8 cellular contexts compared by ENCODE assay signal in genomic region chr14:20454645-20455354, GRCh38. TPM values are rescaled to one million over a fixed set of nuclear protein-coding genes. Genes with fewer than 3 reads are reported as not detected.
DNase-seq lines count a peak whose midpoint lies in the region; ATAC-seq and TF ChIP-seq lines count a peak whose summit lies in the region.

APEX1 (plus strand) TSS chr14:20455226; CDS start chr14:20455646, 420 bp downstream.
OSGEP (minus strand) TSS chr14:20454812; CDS start chr14:20454683, 129 bp downstream.

- H3K9me3 Mint-ChIP-seq in activated T-cell treated with anti-CD3 and anti-CD28 coated beads, Interleukin-2, amount 50 U/mL, for 4 hours, result no peaks in the 10 kb centered on the region

- peaks cover 12% of the 10 kb centered on the region for H3K4me1 Mint-ChIP-seq in activated T-cell treated with anti-CD3 and anti-CD28 coated beads, Interleukin-2, amount 50 U/mL, for 4 hours (ENCODE audit: low read depth)

- peak; percentile 80 for ATAC-seq in GM21717 (IDR thresholded peaks at IDR 0.05; ENCODE audit: unreplicated experiment)
- ATAC-seq in activated T-cell treated with anti-CD3 and anti-CD28 coated beads, Interleukin-2, amount 50 U/mL, for 4 hours, result peak; percentile 84

- DNase-seq in DMS153 treated with DMSO at 0.1 percent for 48 hours (lab: John Stamatoyannopoulos, UW; ENCODE audit: unreplicated experiment), result peak; percentile 94
- DNase-seq in KBM-7, result peak; percentile 99
- peak; percentile 96 for DNase-seq in activated T-cell treated with anti-CD3 and anti-CD28 coated beads, Interleukin-2, amount 50 U/mL, for 4 hours
- DNase-seq in stimulated activated CD8-positive, alpha-beta memory T cell treated with anti-CD3 and anti-CD28 coated beads, Interleukin-7, amount 100 ng/mL, for 1 hour (ENCODE audit: low read depth in 2 of 2), result peak; percentile 93 to 94

- H3K36me3 ChIP-seq in esophagus (ENCODE audit: control insufficient read depth in 2 of 2, insufficient read depth in 2 of 2, low read length in 1 of 2), result peaks cover 26 to 27% of the 10 kb centered on the region in 2 donors
- peaks cover 14% of the 10 kb centered on the region for H3K36me3 ChIP-seq in mucosa of stomach (ENCODE audit: control insufficient read depth, insufficient read depth, low read length)

- no peaks in the 10 kb centered on the region for H3K27me3 Mint-ChIP-seq in activated T-cell treated with anti-CD3 and anti-CD28 coated beads, Interleukin-2, amount 50 U/mL, for 4 hours (ENCODE audit: low read depth)

- in situ Hi-C loops in KBM-7 (cut with MboI; ENCODE audit: low pct_unique_long_range_greater_than_20kb, low sequenced_read_pairs), result no loop called here

- H3K4me1 ChIP-seq in esophagus (ENCODE audit: control insufficient read depth in 2 of 2, insufficient read depth in 2 of 2, low read length in 1 of 2), result peaks cover 0 to 5% of the 10 kb centered on the region in 2 donors
- H3K4me1 ChIP-seq in mucosa of stomach (ENCODE audit: control insufficient read depth, insufficient read depth, low read length), result peaks cover 11% of the 10 kb centered on the region

- H3K9me3 ChIP-seq in esophagus (ENCODE audit: control insufficient read depth in 2 of 2, insufficient read depth in 1 of 2, low read depth in 1 of 2, low read length in 1 of 2) (no peaks in the 10 kb centered on the region), mucosa of stomach (ENCODE audit: control insufficient read depth, low read length) (no peaks in the 10 kb centered on the region)

- H3K4me3 Mint-ChIP-seq in activated T-cell treated with anti-CD3 and anti-CD28 coated beads, Interleukin-2, amount 50 U/mL, for 4 hours, result no peak within 1 kb of the TSS

- H3K27me3 ChIP-seq in esophagus (ENCODE audit: control insufficient read depth in 1 of 2, insufficient read depth in 2 of 2, low read length in 2 of 2) (no peaks in the 10 kb centered on the region), mucosa of stomach (ENCODE audit: control insufficient read depth, insufficient read depth, low read length) (no peaks in the 10 kb centered on the region)

- WGBS in esophagus, 2 donors, result 0 to 1% methylated on average over 44 of the region's 44 CpGs

- H3K36me3 Mint-ChIP-seq in activated T-cell treated with anti-CD3 and anti-CD28 coated beads, Interleukin-2, amount 50 U/mL, for 4 hours (ENCODE audit: insufficient read depth), result peaks cover 44% of the 10 kb centered on the region

- peak within 1 kb of the TSS; percentile 93 to 95 for H3K4me3 ChIP-seq in esophagus (ENCODE audit: low read depth in 1 of 2, low read length in 2 of 2)
- peak within 1 kb of the TSS; percentile 68 for H3K4me3 ChIP-seq in mucosa of stomach (ENCODE audit: low read length)

- H3K9ac ChIP-seq in mucosa of stomach (ENCODE audit: low read length), result peak within 1 kb of the TSS; percentile 69

- peak within 1 kb of the TSS; percentile 96 to 99 for H3K27ac ChIP-seq in esophagus (ENCODE audit: low read depth in 2 of 2, low read length in 1 of 2)

TF ChIP-seq in PFSK-1, 5 proteins besides CTCF, POLR2A, EP300 and RAD21:
- no peak for TF ChIP-seq SIN3A (IDR thresholded peaks at IDR 0.05; ENCODE audit: borderline replicate concordance, insufficient read depth, low read length)
- no peak for TF ChIP-seq REST (IDR thresholded peaks at IDR 0.05; ENCODE audit: insufficient read depth in 1 of 2, low read depth in 2 of 2, low read length in 2 of 2)
- TF ChIP-seq POLR2AphosphoS5 (IDR thresholded peaks at IDR 0.05; ENCODE audit: low read depth, low read length), result peak; percentile 38; the same call in 1 of the 2 replicates

RNA-seq across cellular contexts. Expression of gene APEX1, which starts in this region (rescaled TPM):
- polyA plus RNA-seq in PFSK-1 (2012; ENCODE audit: insufficient read length, low read depth), result 127 TPM
- 100 to 1,000 TPM; 265 to 309 (median 300) TPM for total RNA-seq in activated T-cell treated with anti-CD3 and anti-CD28 coated beads, Interleukin-2, amount 50 U/mL, for 4 hours
- 100 to 1,000 TPM in 1 of 2 donors, 10 to 100 TPM in 1; 70.6 to 115 TPM for polyA plus RNA-seq in esophagus

RNA-seq across cellular contexts. Expression of gene OSGEP, which starts in this region (rescaled TPM):
- 39.5 TPM for polyA plus RNA-seq in PFSK-1 (2012; ENCODE audit: insufficient read length, low read depth)
- 10 to 100 TPM; 73.4 to 86.5 (median 75.4) TPM for total RNA-seq in activated T-cell treated with anti-CD3 and anti-CD28 coated beads, Interleukin-2, amount 50 U/mL, for 4 hours
- 10 to 100 TPM; 22.8 to 34.7 TPM for polyA plus RNA-seq in esophagus

Comparison
In these comparisons a context has a peak if more than half of its experiments do, and no peak if none do; other contexts are left out.
1. Peak in every context shown above with its lines: DNase-seq, ATAC-seq, H3K4me3 ChIP-seq and H3K27ac ChIP-seq.